ENCODE assay signal across 8 cellular contexts in genomic region chr10:13528875-13529713, GRCh38. TPM values are rescaled to one million over a fixed set of nuclear protein-coding genes. Genes with fewer than 3 reads are reported as not detected.
DNase-seq lines count a peak whose midpoint lies in the region; ATAC-seq and TF ChIP-seq lines count a peak whose summit lies in the region.

Gene BEND7 (minus strand): TSS chr10:13529014. CDS start chr10:13528533, 481 bp downstream.

- 7 to 8% methylated on average over 34 to 43 of the region's 98 CpGs for WGBS in lower leg skin, 2 donors

- ATAC-seq in GM18858 (IDR thresholded peaks at IDR 0.05; ENCODE audit: unreplicated experiment) = no peak

- H3K9me3 ChIP-seq in NT2/D1 (ENCODE audit: insufficient read depth, low read length) = no peaks in the 10 kb centered on the region
- no peaks in the 10 kb centered on the region for H3K9me3 ChIP-seq in subcutaneous abdominal adipose tissue (ENCODE audit: control insufficient read depth in 5 of 5, low read length in 5 of 5)

- H3K4me1 ChIP-seq in NT2/D1 (ENCODE audit: insufficient read depth, insufficient read length) = no peaks in the 10 kb centered on the region
- H3K4me1 ChIP-seq in subcutaneous abdominal adipose tissue (ENCODE audit: control insufficient read depth in 5 of 5, insufficient read depth in 5 of 5, low read length in 5 of 5) = peaks cover 0 to 31% (median 21%) of the 10 kb centered on the region in 5 donors

- DNase-seq in NCI-H345 (lab: John Stamatoyannopoulos, UW) (peak; percentile 32), NCI-H345 treated with DMSO at 0.1 percent for 48 hours (lab: John Stamatoyannopoulos, UW; ENCODE audit: unreplicated experiment) (no peak), NT2/D1 (ENCODE audit: low read depth, low spot score) (no peak), dorsolateral prefrontal cortex (peak in 1 of 10 donors; percentile 8), lower leg skin (ENCODE audit: low spot score in 2 of 2) (no peak), dedifferentiated amniotic fluid mesenchymal stem cell (ENCODE audit: extremely low spot score) (no peak)

- H3K36me3 ChIP-seq in NT2/D1 (ENCODE audit: insufficient read depth, insufficient read length, low read length) = peaks cover 4% of the 10 kb centered on the region
- H3K36me3 ChIP-seq in subcutaneous abdominal adipose tissue (ENCODE audit: control insufficient read depth in 5 of 5, insufficient read depth in 5 of 5, low read length in 5 of 5) = no peaks in the 10 kb centered on the region

- TF ChIP-seq POLR2A in lower leg skin (IDR thresholded peaks at IDR 0.05) = no peak

- peak within 1 kb of the TSS in 14 of 59 donors; percentile 8 to 78 (median 40) for H3K27ac ChIP-seq in dorsolateral prefrontal cortex
- peak within 1 kb of the TSS; percentile 88 for H3K27ac ChIP-seq in subcutaneous abdominal adipose tissue (ENCODE audit: low read depth, low read length)

- peak within 1 kb of the TSS; percentile 64 for H3K9ac ChIP-seq in NT2/D1 (ENCODE audit: insufficient read length, low read depth)
- H3K9ac ChIP-seq in subcutaneous abdominal adipose tissue (ENCODE audit: low read length in 5 of 5) = peak within 1 kb of the TSS; percentile 57 to 86 (median 80)

- H3K27me3 ChIP-seq in NT2/D1 (ENCODE audit: insufficient read depth, insufficient read length) (peaks cover 33% of the 10 kb centered on the region), dorsolateral prefrontal cortex (peaks cover 0 to 48% (median 3%) of the 10 kb centered on the region in 45 donors), subcutaneous abdominal adipose tissue (ENCODE audit: control insufficient read depth in 5 of 5, insufficient read depth in 4 of 5, low read length in 5 of 5) (peaks cover 0 to 3% (median 0%) of the 10 kb centered on the region in 5 donors)

- H3K4me3 ChIP-seq in NT2/D1 (ENCODE audit: insufficient read length, low read depth) (peak within 1 kb of the TSS; percentile 46), dorsolateral prefrontal cortex (peak within 1 kb of the TSS; percentile 26 to 69 (median 56)), lower leg skin (ENCODE audit: low read depth, poor library complexity, severe bottlenecking) (peak within 1 kb of the TSS; percentile 43), subcutaneous abdominal adipose tissue (ENCODE audit: low read depth in 1 of 5, low read length in 5 of 5) (peak within 1 kb of the TSS; percentile 66 to 79 (median 69))

- intact Hi-C loops in dorsolateral prefrontal cortex (cut with DNase I) = no loop called here
- intact Hi-C loops in lower leg skin (cut with DNase I; ENCODE audit: low total_unique reads) = no loop called here

- TF ChIP-seq CTCF in dorsolateral prefrontal cortex (IDR thresholded peaks at IDR 0.05 in 54 of 56, conservative IDR thresholded peaks at IDR 0.05 in 2 of 56; ENCODE audit: low read depth in 1 of 56, partially characterized antibody in 56 of 56) (no peak), lower leg skin (IDR thresholded peaks at IDR 0.05) (no peak)

RNA-seq across cellular contexts. Expression of gene BEND7, which starts in this region (rescaled TPM):
- total RNA-seq in dorsolateral prefrontal cortex = 10 to 100 TPM in 95 of 120 experiments, 1 to 10 TPM in 25; 6.4 to 29.9 (median 12.8) TPM
- total RNA-seq in lower leg skin = 1 to 10 TPM; 3.7 to 8.1 (median 5.8) TPM
